1 cellular context compared by ENCODE assay signal in the genomic region with DNA sequence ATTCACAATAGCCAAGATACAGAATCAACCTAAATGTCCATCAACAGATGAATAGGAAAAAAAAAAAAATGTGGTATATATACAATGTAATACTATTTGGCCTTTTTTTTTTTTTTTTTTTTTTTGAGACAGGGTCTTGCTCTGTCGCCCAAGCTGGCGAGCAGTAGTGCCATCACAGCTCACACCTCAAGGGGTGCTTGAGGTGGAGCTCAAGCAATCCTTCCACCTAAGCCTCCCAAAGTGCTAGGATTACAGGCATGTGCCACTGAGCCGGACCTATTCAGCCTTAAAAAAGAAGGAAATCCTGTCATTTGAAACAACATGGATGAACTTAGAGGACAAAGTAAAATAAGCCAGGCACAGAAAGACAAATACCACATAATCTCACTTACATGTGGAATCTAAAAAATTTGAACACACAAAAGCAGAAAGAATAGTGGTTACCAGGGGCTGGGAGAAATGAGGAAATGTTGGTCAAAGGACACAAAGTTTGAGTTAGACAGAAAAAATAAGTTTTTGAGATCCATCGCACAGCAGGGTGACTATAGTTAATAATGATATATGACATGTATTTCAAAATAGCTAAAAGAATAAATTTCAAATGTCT.
TF ChIP-seq lines count a peak whose summit lies in the region.

No MANE protein-coding gene starts in this region.

TF ChIP-seq in GM23338, 12 proteins besides CTCF, POLR2A, EP300 and RAD21 (continued from another document):
- TF ChIP-seq, protein P1, sequence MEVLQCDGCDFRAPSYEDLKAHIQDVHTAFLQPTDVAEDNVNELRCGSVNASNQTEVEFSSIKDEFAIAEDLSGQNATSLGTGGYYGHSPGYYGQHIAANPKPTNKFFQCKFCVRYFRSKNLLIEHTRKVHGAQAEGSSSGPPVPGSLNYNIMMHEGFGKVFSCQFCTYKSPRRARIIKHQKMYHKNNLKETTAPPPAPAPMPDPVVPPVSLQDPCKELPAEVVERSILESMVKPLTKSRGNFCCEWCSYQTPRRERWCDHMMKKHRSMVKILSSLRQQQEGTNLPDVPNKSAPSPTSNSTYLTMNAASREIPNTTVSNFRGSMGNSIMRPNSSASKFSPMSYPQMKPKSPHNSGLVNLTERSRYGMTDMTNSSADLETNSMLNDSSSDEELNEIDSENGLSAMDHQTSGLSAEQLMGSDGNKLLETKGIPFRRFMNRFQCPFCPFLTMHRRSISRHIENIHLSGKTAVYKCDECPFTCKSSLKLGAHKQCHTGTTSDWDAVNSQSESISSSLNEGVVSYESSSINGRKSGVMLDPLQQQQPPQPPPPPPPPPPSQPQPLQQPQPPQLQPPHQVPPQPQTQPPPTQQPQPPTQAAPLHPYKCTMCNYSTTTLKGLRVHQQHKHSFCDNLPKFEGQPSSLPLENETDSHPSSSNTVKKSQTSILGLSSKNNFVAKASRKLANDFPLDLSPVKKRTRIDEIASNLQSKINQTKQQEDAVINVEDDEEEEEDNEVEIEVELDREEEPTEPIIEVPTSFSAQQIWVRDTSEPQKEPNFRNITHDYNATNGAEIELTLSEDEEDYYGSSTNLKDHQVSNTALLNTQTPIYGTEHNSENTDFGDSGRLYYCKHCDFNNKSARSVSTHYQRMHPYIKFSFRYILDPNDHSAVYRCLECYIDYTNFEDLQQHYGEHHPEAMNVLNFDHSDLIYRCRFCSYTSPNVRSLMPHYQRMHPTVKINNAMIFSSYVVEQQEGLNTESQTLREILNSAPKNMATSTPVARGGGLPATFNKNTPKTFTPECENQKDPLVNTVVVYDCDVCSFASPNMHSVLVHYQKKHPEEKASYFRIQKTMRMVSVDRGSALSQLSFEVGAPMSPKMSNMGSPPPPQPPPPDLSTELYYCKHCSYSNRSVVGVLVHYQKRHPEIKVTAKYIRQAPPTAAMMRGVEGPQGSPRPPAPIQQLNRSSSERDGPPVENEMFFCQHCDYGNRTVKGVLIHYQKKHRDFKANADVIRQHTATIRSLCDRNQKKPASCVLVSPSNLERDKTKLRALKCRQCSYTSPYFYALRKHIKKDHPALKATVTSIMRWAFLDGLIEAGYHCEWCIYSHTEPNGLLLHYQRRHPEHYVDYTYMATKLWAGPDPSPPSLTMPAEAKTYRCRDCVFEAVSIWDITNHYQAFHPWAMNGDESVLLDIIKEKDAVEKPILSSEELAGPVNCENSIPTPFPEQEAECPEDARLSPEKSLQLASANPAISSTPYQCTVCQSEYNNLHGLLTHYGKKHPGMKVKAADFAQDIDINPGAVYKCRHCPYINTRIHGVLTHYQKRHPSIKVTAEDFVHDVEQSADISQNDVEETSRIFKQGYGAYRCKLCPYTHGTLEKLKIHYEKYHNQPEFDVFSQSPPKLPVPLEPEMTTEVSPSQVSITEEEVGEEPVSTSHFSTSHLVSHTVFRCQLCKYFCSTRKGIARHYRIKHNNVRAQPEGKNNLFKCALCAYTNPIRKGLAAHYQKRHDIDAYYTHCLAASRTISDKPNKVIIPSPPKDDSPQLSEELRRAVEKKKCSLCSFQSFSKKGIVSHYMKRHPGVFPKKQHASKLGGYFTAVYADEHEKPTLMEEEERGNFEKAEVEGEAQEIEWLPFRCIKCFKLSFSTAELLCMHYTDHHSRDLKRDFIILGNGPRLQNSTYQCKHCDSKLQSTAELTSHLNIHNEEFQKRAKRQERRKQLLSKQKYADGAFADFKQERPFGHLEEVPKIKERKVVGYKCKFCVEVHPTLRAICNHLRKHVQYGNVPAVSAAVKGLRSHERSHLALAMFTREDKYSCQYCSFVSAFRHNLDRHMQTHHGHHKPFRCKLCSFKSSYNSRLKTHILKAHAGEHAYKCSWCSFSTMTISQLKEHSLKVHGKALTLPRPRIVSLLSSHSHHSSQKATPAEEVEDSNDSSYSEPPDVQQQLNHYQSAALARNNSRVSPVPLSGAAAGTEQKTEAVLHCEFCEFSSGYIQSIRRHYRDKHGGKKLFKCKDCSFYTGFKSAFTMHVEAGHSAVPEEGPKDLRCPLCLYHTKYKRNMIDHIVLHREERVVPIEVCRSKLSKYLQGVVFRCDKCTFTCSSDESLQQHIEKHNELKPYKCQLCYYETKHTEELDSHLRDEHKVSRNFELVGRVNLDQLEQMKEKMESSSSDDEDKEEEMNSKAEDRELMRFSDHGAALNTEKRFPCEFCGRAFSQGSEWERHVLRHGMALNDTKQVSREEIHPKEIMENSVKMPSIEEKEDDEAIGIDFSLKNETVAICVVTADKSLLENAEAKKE (CRISPR knock-in tag; IDR thresholded peaks at IDR 0.05): no peak
